9 cellular contexts compared by ENCODE assay signal in the genomic region with DNA sequence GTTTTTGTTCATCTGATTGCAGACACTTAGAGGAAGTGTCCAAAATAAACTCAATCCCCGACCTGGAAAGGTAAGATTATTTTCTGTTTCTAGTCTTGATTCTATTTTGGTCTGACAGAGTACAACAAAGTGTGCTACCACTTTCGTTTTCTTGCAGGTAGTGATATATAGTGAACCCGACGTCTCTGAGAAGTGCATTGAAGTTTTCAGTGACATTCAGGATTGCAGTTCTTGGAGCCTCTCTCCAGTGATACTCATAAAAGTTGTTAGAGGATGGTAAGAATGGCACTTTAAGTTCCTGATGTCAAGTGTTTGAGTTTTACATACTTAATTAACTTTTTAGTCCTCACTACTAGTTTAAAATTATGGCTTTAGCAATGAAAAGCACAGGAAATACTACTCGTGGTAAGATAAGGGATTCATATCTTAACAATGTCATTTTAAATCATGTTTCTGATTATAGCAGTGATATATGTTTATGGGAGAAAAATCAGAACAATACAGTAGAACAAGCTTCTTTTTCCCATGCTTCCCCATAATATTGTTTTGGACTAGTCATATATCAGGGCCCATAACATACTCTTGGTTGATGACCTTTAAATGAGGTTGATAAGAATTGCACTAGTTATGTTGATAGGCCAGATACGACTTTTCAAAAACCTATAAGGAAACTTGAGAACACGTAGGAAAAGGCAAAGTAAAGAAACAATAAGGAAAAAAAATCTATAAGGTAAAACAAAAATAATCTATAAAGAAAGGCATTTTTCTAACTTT.
A peak's percentile ranks its signal among the peaks of the same experiment; 100 is the strongest.
DNase-seq lines count a peak whose midpoint lies in the region; ATAC-seq lines count a peak whose summit lies in the region.
"Had no signal": no experiment of that assay in that cellular context is flagged by ENCODE, and none has a peak within 500 bp of the region (broad histone marks: within the 10 kb centered on the region; RNA-seq: fewer than 3 reads in every experiment).

No MANE protein-coding gene starts in this region.

- peak; percentile 38 for DNase-seq in central memory CD4-positive, alpha-beta T cell
- DNase-seq in HPDE6-E6E7 (ENCODE audit: extremely low spot score) (no peak), AG20443 (ENCODE audit: low spot score) (no peak), cerebellar cortex (ENCODE audit: low spot score) (no peak)

- H3K9me3 ChIP-seq in BLaER1 treated with 17β-estradiol and CSF1 and Interleukin-3, amounts not matched to agents 10 nM and 100 nM (replicated peaks in 1 of 11), result no peaks in the 10 kb centered on the region

- H3K4me2 ChIP-seq in BLaER1 treated with 17β-estradiol and CSF1 and Interleukin-3, amounts not matched to agents 10 nM and 100 nM, result peak overlapping the region; percentile 54 to 92 (median 69)

- ATAC-seq in GM19455 (IDR thresholded peaks at IDR 0.05; ENCODE audit: unreplicated experiment) (peak; percentile 45), HG03469 (IDR thresholded peaks at IDR 0.05; ENCODE audit: unreplicated experiment) (peak; percentile 23)

- H3K27ac Mint-ChIP-seq in stimulated activated naive CD8-positive, alpha-beta T cell treated with anti-CD3 and anti-CD28 coated beads, Interleukin-15, Interleukin-2, amounts not matched to agents 100 ng/mL and 50 ng/mL, for 24 hours, result peak overlapping the region; percentile 95

- H3K36me3 Mint-ChIP-seq in stimulated activated naive CD8-positive, alpha-beta T cell treated with anti-CD3 and anti-CD28 coated beads, Interleukin-15, Interleukin-2, amounts not matched to agents 100 ng/mL and 50 ng/mL, for 24 hours (ENCODE audit: low read depth), result peaks cover 46% of the 10 kb centered on the region

- H3K9ac ChIP-seq in BLaER1 treated with 17β-estradiol and CSF1 and Interleukin-3, amounts not matched to agents 10 nM and 100 nM, result peak overlapping the region in 5 of 11 experiments; percentile 3 to 37 (median 8); a peak in 5 of 22 replicates

- H3K36me3 ChIP-seq in BLaER1 treated with 17β-estradiol and CSF1 and Interleukin-3, amounts not matched to agents 10 nM and 100 nM, result peaks cover 0 to 6% (median 0%) of the 10 kb centered on the region in 11 experiments; a peak in 1 of 22 replicates
- H3K36me3 ChIP-seq: cardiac muscle cell had no signal

- H3K4me1 ChIP-seq in BLaER1 treated with 17β-estradiol and CSF1 and Interleukin-3, amounts not matched to agents 10 nM and 100 nM, result peaks cover 38 to 83% (median 50%) of the 10 kb centered on the region in 10 experiments

- no peaks in the 10 kb centered on the region; a peak in 1 of 22 replicates for H3K27me3 ChIP-seq in BLaER1 treated with 17β-estradiol and CSF1 and Interleukin-3, amounts not matched to agents 10 nM and 100 nM
- H3K27me3 ChIP-seq: cardiac muscle cell had no signal

- H3K9me3 Mint-ChIP-seq in stimulated activated naive CD8-positive, alpha-beta T cell treated with anti-CD3 and anti-CD28 coated beads, Interleukin-15, Interleukin-2, amounts not matched to agents 100 ng/mL and 50 ng/mL, for 24 hours, result no peaks in the 10 kb centered on the region

- no peak overlapping the region; a peak in 1 of 22 replicates for H3K27ac ChIP-seq in BLaER1 treated with 17β-estradiol and CSF1 and Interleukin-3, amounts not matched to agents 10 nM and 100 nM
- H3K27ac ChIP-seq: cardiac muscle cell had no signal

- H3K4me3 ChIP-seq in BLaER1 treated with 17β-estradiol and CSF1 and Interleukin-3, amounts not matched to agents 10 nM and 100 nM, result 0 out of 20 replicates have a peak overlapping the region, but pooled peaks of 2 of the 10 experiments have one; percentile 1 to 5
- H3K4me3 ChIP-seq: cardiac muscle cell had no signal

- H4K20me1 ChIP-seq in BLaER1 treated with 17β-estradiol and CSF1 and Interleukin-3, amounts not matched to agents 10 nM and 100 nM, result no peaks in the 10 kb centered on the region

- peaks cover 91% of the 10 kb centered on the region for H3K4me1 Mint-ChIP-seq in stimulated activated naive CD8-positive, alpha-beta T cell treated with anti-CD3 and anti-CD28 coated beads, Interleukin-15, Interleukin-2, amounts not matched to agents 100 ng/mL and 50 ng/mL, for 24 hours (ENCODE audit: low read depth)

- no peaks in the 10 kb centered on the region for H3K27me3 Mint-ChIP-seq in stimulated activated naive CD8-positive, alpha-beta T cell treated with anti-CD3 and anti-CD28 coated beads, Interleukin-15, Interleukin-2, amounts not matched to agents 100 ng/mL and 50 ng/mL, for 24 hours

- H3K4me3 Mint-ChIP-seq in stimulated activated naive CD8-positive, alpha-beta T cell treated with anti-CD3 and anti-CD28 coated beads, Interleukin-15, Interleukin-2, amounts not matched to agents 100 ng/mL and 50 ng/mL, for 24 hours, result peak overlapping the region; percentile 83
